Comparison of ENCODE assay signal across 2 cellular contexts in genomic region chr6:53005667-53006250, GRCh38.
TF ChIP-seq lines count a peak whose summit lies in the region.

No MANE protein-coding gene starts in this region.

TF ChIP-seq in HEK293, 187 proteins besides CTCF, POLR2A, EP300 and RAD21:
- no peak for TF ChIP-seq PRDM6 (tag by site-specific recombination; IDR thresholded peaks at IDR 0.05)
- peak; percentile 16; the same call in 1 of the 2 replicates for TF ChIP-seq EGR2 (tag by site-specific recombination; IDR thresholded peaks at IDR 0.05; ENCODE audit: low read depth)
- no peak for TF ChIP-seq ZNF701 (tag by site-specific recombination; IDR thresholded peaks at IDR 0.05)
- TF ChIP-seq ZNF112 (tag by site-specific recombination; IDR thresholded peaks at IDR 0.05), result no peak
- no peak for TF ChIP-seq ZNF549 (tag by site-specific recombination; IDR thresholded peaks at IDR 0.05)
TF ChIP-seq in HEK293: peak in this region for 1.

TF ChIP-seq in H1, 55 proteins besides CTCF, POLR2A, EP300 and RAD21:
- TF ChIP-seq GABPA (IDR thresholded peaks at IDR 0.05; ENCODE audit: borderline replicate concordance, insufficient read depth, low read length), result no peak
- TF ChIP-seq CREB1 (IDR thresholded peaks at IDR 0.05), result peak; percentile 80
